Comparison of ENCODE assay signal across 8 cellular contexts in the genomic region with DNA sequence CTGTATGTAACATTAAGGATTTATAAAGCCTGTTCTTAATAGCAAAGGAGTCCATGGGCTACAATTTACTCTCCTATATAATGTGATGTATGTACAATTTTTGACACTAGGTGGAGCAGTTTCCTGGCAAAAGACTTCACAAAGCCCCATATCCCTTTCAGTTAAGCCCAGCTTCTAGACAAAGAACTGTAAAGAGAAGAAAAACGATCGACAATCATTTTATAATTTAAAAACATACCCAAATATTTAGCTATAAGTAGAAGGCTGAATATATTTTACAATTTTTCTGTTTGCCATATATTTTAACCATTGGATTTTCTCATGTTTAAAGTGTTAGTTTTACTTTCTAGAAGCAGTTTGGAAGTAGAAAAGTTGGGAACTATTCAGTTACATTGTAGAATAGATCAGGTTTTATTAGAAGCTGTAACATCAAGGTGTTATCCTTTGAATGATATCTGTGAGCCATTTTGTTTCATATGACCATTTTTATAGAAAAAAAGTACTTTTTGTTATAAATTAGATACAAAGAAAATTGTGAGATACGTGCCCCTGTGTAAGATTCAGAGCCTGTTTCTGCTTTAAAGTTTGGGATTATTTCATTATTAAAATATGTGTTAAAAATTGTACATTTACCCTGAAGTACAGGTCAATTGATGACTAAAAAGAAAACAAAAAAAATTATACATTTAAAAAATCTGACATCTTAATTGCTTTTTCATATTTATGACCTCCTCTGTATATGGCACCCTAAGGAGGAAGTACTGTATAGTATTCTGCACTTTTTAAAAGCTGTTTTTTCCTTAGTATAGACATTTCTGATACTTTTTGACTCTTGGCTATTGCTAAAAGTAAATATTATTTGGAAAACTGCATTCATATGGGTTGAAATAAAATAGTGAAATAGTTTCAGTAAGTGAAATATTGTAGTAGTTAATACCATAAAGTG. TPM values are rescaled to one million over a fixed set of nuclear protein-coding genes. Genes with fewer than 3 reads are reported as not detected.
DNase-seq lines count a peak whose midpoint lies in the region; ATAC-seq and TF ChIP-seq lines count a peak whose summit lies in the region.

No MANE protein-coding gene starts in this region.

- H3K9me3 ChIP-seq in parathyroid adenoma (ENCODE audit: control insufficient read depth, low read length) = no peaks in the 10 kb centered on the region

- peak overlapping the region; percentile 36 for H3K4me2 ChIP-seq in parathyroid adenoma (ENCODE audit: low read length)

- no peak overlapping the region for H2AFZ ChIP-seq in parathyroid adenoma

- H3K4me1 ChIP-seq in parathyroid adenoma = no peaks in the 10 kb centered on the region

- H3K27ac ChIP-seq in parathyroid adenoma = no peak overlapping the region

- ATAC-seq in activated naive CD4-positive, alpha-beta T cell treated with anti-CD3 and anti-CD28 coated beads, Interleukin-2, amount 50 U/mL, for 72 hours = peak; percentile 46 to 47
- no peak for ATAC-seq in HG03521 (IDR thresholded peaks at IDR 0.05; ENCODE audit: unreplicated experiment)

- H3K27ac Mint-ChIP-seq in activated naive CD4-positive, alpha-beta T cell treated with anti-CD3 and anti-CD28 coated beads, Interleukin-2, amount 50 U/mL, for 72 hours = peak overlapping the region; percentile 100
- H3K27ac Mint-ChIP-seq in glutamatergic neuron (ENCODE audit: unreplicated experiment) = no peak overlapping the region

- no peaks in the 10 kb centered on the region for H3K27me3 ChIP-seq in parathyroid adenoma (ENCODE audit: control insufficient read depth, insufficient read depth, low read length)

- H3K36me3 Mint-ChIP-seq in activated naive CD4-positive, alpha-beta T cell treated with anti-CD3 and anti-CD28 coated beads, Interleukin-2, amount 50 U/mL, for 72 hours = peaks cover 18 to 35% of the 10 kb centered on the region in 2 donors
- H3K36me3 Mint-ChIP-seq in glutamatergic neuron (ENCODE audit: unreplicated experiment) = no peaks in the 10 kb centered on the region

- H3K9ac ChIP-seq in parathyroid adenoma = no peak overlapping the region

- no peaks in the 10 kb centered on the region for H3K9me3 Mint-ChIP-seq in activated naive CD4-positive, alpha-beta T cell treated with anti-CD3 and anti-CD28 coated beads, Interleukin-2, amount 50 U/mL, for 72 hours
- no peaks in the 10 kb centered on the region for H3K9me3 Mint-ChIP-seq in glutamatergic neuron (ENCODE audit: unreplicated experiment)

- peak; percentile 39 for DNase-seq in stimulated activated CD4-positive, alpha-beta T cell treated with anti-CD3 and anti-CD28 coated beads, Interleukin-4, amount 100 ng/mL, for 24 hours
- DNase-seq in stimulated activated CD4-positive, alpha-beta T cell treated with anti-CD3 and anti-CD28 coated beads, Interleukin-12 subunit alpha, Interleukin-12 subunit beta, amount 100 ng/mL, for 4 hours = no peak
- DNase-seq in HS-5 (ENCODE audit: low read depth) (peak; percentile 89), NCI-H526 treated with DMSO at 0.1 percent for 48 hours (lab: John Stamatoyannopoulos, UW) (peak; percentile 83), glutamatergic neuron (no peak)
- no peak for DNase-seq in activated naive CD4-positive, alpha-beta T cell treated with anti-CD3 and anti-CD28 coated beads, Interleukin-2, amount 50 U/mL, for 72 hours (ENCODE audit: low spot score in 2 of 2)

- no peaks in the 10 kb centered on the region for H3K4me1 Mint-ChIP-seq in glutamatergic neuron (ENCODE audit: low read depth, unreplicated experiment)

- H3K36me3 ChIP-seq in parathyroid adenoma (ENCODE audit: control insufficient read depth, insufficient read depth, low read length) = no peaks in the 10 kb centered on the region

- H3K79me2 ChIP-seq in parathyroid adenoma = no peaks in the 10 kb centered on the region

- peak overlapping the region; percentile 28 for H3K4me3 ChIP-seq in parathyroid adenoma (ENCODE audit: low read depth, low read length)

- peak; percentile 73 for TF ChIP-seq CTCF in glutamatergic neuron (IDR thresholded peaks at IDR 0.05; ENCODE audit: partially characterized antibody, unreplicated experiment)
- peak; percentile 80 for TF ChIP-seq CTCF in parathyroid adenoma (IDR thresholded peaks at IDR 0.05)

- no peak overlapping the region for H3K4me3 Mint-ChIP-seq in glutamatergic neuron (ENCODE audit: unreplicated experiment)

- H3K27me3 Mint-ChIP-seq in glutamatergic neuron (ENCODE audit: unreplicated experiment) = no peaks in the 10 kb centered on the region

RNA-seq across cellular contexts. Expression of a gene that starts 46.3 kb away (rescaled TPM):
- total RNA-seq in activated naive CD4-positive, alpha-beta T cell treated with anti-CD3 and anti-CD28 coated beads, Interleukin-2, amount 50 U/mL, for 72 hours = 100 to 1,000 TPM; 344 to 725 TPM
- 64.1 TPM for total RNA-seq in glutamatergic neuron (ENCODE audit: unreplicated experiment)

RNA-seq across cellular contexts. Expression of a gene that starts 46.6 kb away (rescaled TPM):
- total RNA-seq in activated naive CD4-positive, alpha-beta T cell treated with anti-CD3 and anti-CD28 coated beads, Interleukin-2, amount 50 U/mL, for 72 hours = 10 to 100 TPM; 18.9 to 42.8 TPM
- total RNA-seq in glutamatergic neuron (ENCODE audit: unreplicated experiment) = 18.6 TPM

Comparison
In these comparisons a context has a peak if more than half of its experiments do, and no peak if none do; other contexts are left out.
1. DNase-seq: peak in stimulated activated CD4-positive, alpha-beta T cell treated with anti-CD3 and anti-CD28 coated beads, Interleukin-4, amount 100 ng/mL, for 24 hours (single experiment), HS-5 (single experiment) and NCI-H526 treated with DMSO at 0.1 percent for 48 hours (single experiment); none in stimulated activated CD4-positive, alpha-beta T cell treated with anti-CD3 and anti-CD28 coated beads, Interleukin-12 subunit alpha, Interleukin-12 subunit beta, amount 100 ng/mL, for 4 hours (single experiment), activated naive CD4-positive, alpha-beta T cell treated with anti-CD3 and anti-CD28 coated beads, Interleukin-2, amount 50 U/mL, for 72 hours (0 of 2) and glutamatergic neuron (single experiment).